In genomic region chr5:119322312-119322947, GRCh38 we compare ENCODE assay signal across 10 cellular contexts. TPM values are rescaled to one million over a fixed set of nuclear protein-coding genes. Genes with fewer than 3 reads are reported as not detected.
DNase-seq lines count a peak whose midpoint lies in the region; ATAC-seq, FAIRE-seq and TF ChIP-seq lines count a peak whose summit lies in the region.
"Had no signal": no experiment of that assay in that cellular context is flagged by ENCODE, and none has a peak within 500 bp of the region (broad histone marks: within the 10 kb centered on the region; RNA-seq: fewer than 3 reads in every experiment).

No MANE protein-coding gene starts in this region.

- H2AFZ ChIP-seq in keratinocyte (ENCODE audit: control insufficient read depth, low read length): peak overlapping the region; percentile 52

- dilution Hi-C loops in keratinocyte (cut with MboI; ENCODE audit: extremely low pct_ligation_motif_present, low sequenced_read_pairs): no loop called here

- no peaks in the 10 kb centered on the region for H4K20me1 ChIP-seq in keratinocyte (ENCODE audit: control insufficient read depth, extremely low read depth, insufficient read depth, low read length)

- intact Hi-C loops in activated CD4-positive, alpha-beta memory T cell treated with anti-CD3 and anti-CD28 coated beads for 36 hours (cut with micrococcal nuclease): no loop called here
- intact Hi-C loops in aorta (cut with DNase I): loop anchor here in 1 of 2 donors (5.0 kb wide), 1 partner anchor 35 kb away; no protein-coding TSS in a partner anchor

- peaks cover 13% of the 10 kb centered on the region for H3K36me3 Mint-ChIP-seq in activated naive CD4-positive, alpha-beta T cell treated with anti-CD3 and anti-CD28 coated beads, Interleukin-2, amount 50 U/mL, for 24 hours
- peaks cover 2% of the 10 kb centered on the region for H3K36me3 Mint-ChIP-seq in activated CD4-positive, alpha-beta memory T cell treated with anti-CD3 and anti-CD28 coated beads for 36 hours

- H3K4me2 ChIP-seq in keratinocyte (ENCODE audit: control insufficient read depth, extremely low read depth, insufficient read depth, low read depth, low read length): peak overlapping the region; percentile 82

- peaks cover 42% of the 10 kb centered on the region for H3K4me1 ChIP-seq in keratinocyte (ENCODE audit: control insufficient read depth, extremely low read depth, insufficient read depth, low read length)
- peaks cover 3 to 4% of the 10 kb centered on the region in 2 donors for H3K4me1 ChIP-seq in aorta (ENCODE audit: control insufficient read depth in 1 of 2, insufficient read depth in 2 of 2, low read length in 2 of 2)

- no peaks in the 10 kb centered on the region for H3K9me1 ChIP-seq in keratinocyte (ENCODE audit: control insufficient read depth, extremely low read depth, insufficient read depth, low read length)

- H3K4me3 ChIP-seq in keratinocyte (ENCODE audit: control insufficient read depth in 2 of 3, extremely low read depth in 1 of 3, insufficient read depth in 2 of 3, low read depth in 1 of 3, low read length in 3 of 3) (peak overlapping the region in 1 of 3 experiments; percentile 34), aorta (ENCODE audit: low read length in 2 of 2) (no peak overlapping the region)

- H3K36me3 ChIP-seq in keratinocyte (ENCODE audit: control insufficient read depth in 2 of 2, extremely low read depth in 1 of 2, insufficient read depth in 2 of 2, low read length in 2 of 2) (no peaks in the 10 kb centered on the region), aorta (ENCODE audit: control insufficient read depth in 1 of 2, insufficient read depth in 2 of 2, low read length in 1 of 2) (no peaks in the 10 kb centered on the region)

- H3K4me3 Mint-ChIP-seq in activated naive CD4-positive, alpha-beta T cell treated with anti-CD3 and anti-CD28 coated beads, Interleukin-2, amount 50 U/mL, for 24 hours: peak overlapping the region; percentile 84
- H3K4me3 Mint-ChIP-seq in activated CD4-positive, alpha-beta memory T cell treated with anti-CD3 and anti-CD28 coated beads for 36 hours: peak overlapping the region; percentile 68

- H3K27me3 ChIP-seq in keratinocyte (ENCODE audit: control insufficient read depth, extremely low read depth, insufficient read depth, low read length) (no peaks in the 10 kb centered on the region), aorta (ENCODE audit: control insufficient read depth in 1 of 2, insufficient read depth in 2 of 2, low read length in 1 of 2) (no peaks in the 10 kb centered on the region)

- H3K9me3 ChIP-seq in keratinocyte (ENCODE audit: control insufficient read depth, low read depth, low read length): no peaks in the 10 kb centered on the region
- H3K9me3 ChIP-seq in aorta (ENCODE audit: control insufficient read depth, low read length): no peaks in the 10 kb centered on the region

- POLR2A ChIA-PET in activated CD4-positive, alpha-beta memory T cell treated with anti-CD3 and anti-CD28 coated beads for 36 hours (lab: Charles Lee): interaction anchor here (0.7 to 2.3 kb wide), 5 partner anchors 11 to 45 kb away, joined by 3 to 21 read pairs (median 3); partner anchors contain the start of gene TNFAIP8

- no peaks in the 10 kb centered on the region for H3K9me3 Mint-ChIP-seq in activated naive CD4-positive, alpha-beta T cell treated with anti-CD3 and anti-CD28 coated beads, Interleukin-2, amount 50 U/mL, for 24 hours
- no peaks in the 10 kb centered on the region for H3K9me3 Mint-ChIP-seq in activated CD4-positive, alpha-beta memory T cell treated with anti-CD3 and anti-CD28 coated beads for 36 hours

- 91 to 96% methylated on average over 7 of the region's 7 CpGs for WGBS in aorta, 2 donors

- H3K27ac ChIP-seq in keratinocyte (ENCODE audit: control insufficient read depth, insufficient read depth, low read length): peak overlapping the region; percentile 96
- H3K27ac ChIP-seq in aorta (ENCODE audit: low read depth in 1 of 2, low read length in 2 of 2): peak overlapping the region; percentile 16 to 84

- CTCF ChIA-PET in activated CD4-positive, alpha-beta memory T cell treated with anti-CD3 and anti-CD28 coated beads for 36 hours (lab: Charles Lee): interaction anchor here (1.0 to 3.0 kb wide), 6 partner anchors 7 to 90 kb away, joined by 3 to 11 read pairs (median 6); no protein-coding TSS in a partner anchor

- no peak for DNase-seq in activated naive CD4-positive, alpha-beta T cell (lab: John Stamatoyannopoulos, UW)
- no peak for DNase-seq in activated CD4-positive, alpha-beta memory T cell treated with anti-CD3 and anti-CD28 coated beads for 36 hours
- DNase-seq in keratinocyte (ENCODE audit: low read depth, low spot score) (no peak), aorta (no peak), iPS-NIHi7 (ENCODE audit: extremely low spot score) (no peak), NCI-H345 treated with DMSO at 0.1 percent for 48 hours (lab: John Stamatoyannopoulos, UW; ENCODE audit: unreplicated experiment) (no peak)
- DNase-seq in activated CD4-positive, CD25-positive, alpha-beta regulatory T cell treated with anti-CD3 and anti-CD28 coated beads, Interleukin-2, amount 50 U/mL, for 72 hours: no peak

- ATAC-seq in aorta (ENCODE audit: low FRiP score): no peak
- ATAC-seq: HepG2 had no signal

- H3K4me1 Mint-ChIP-seq in activated naive CD4-positive, alpha-beta T cell treated with anti-CD3 and anti-CD28 coated beads, Interleukin-2, amount 50 U/mL, for 24 hours: peaks cover 91% of the 10 kb centered on the region
- H3K4me1 Mint-ChIP-seq in activated CD4-positive, alpha-beta memory T cell treated with anti-CD3 and anti-CD28 coated beads for 36 hours (ENCODE audit: low read depth): peaks cover 96% of the 10 kb centered on the region

- H3K79me2 ChIP-seq in keratinocyte (ENCODE audit: control insufficient read depth, insufficient read depth, low read length): peaks cover 13% of the 10 kb centered on the region

- H3K9ac ChIP-seq in keratinocyte (ENCODE audit: control insufficient read depth, extremely low read depth, insufficient read depth, low read length): peak overlapping the region; percentile 24

- no peak for FAIRE-seq in keratinocyte (lab: Jason Lieb, UNC)
- FAIRE-seq: colon, HepG2 had no signal

- no peaks in the 10 kb centered on the region for H3K27me3 Mint-ChIP-seq in activated naive CD4-positive, alpha-beta T cell treated with anti-CD3 and anti-CD28 coated beads, Interleukin-2, amount 50 U/mL, for 24 hours
- no peaks in the 10 kb centered on the region for H3K27me3 Mint-ChIP-seq in activated CD4-positive, alpha-beta memory T cell treated with anti-CD3 and anti-CD28 coated beads for 36 hours

- TF ChIP-seq CTCF in keratinocyte (optimal IDR thresholded peaks at IDR 0.05 in 1 of 3, IDR thresholded peaks at IDR 0.05 in 1 of 3, conservative IDR thresholded peaks at IDR 0.05 in 1 of 3; ENCODE audit: extremely low read depth in 1 of 3, insufficient read depth in 2 of 3, low read length in 3 of 3): no peak

- peak overlapping the region; percentile 100 for H3K27ac Mint-ChIP-seq in activated naive CD4-positive, alpha-beta T cell treated with anti-CD3 and anti-CD28 coated beads, Interleukin-2, amount 50 U/mL, for 24 hours
- H3K27ac Mint-ChIP-seq in activated CD4-positive, alpha-beta memory T cell treated with anti-CD3 and anti-CD28 coated beads for 36 hours: peak overlapping the region; percentile 94

RNA-seq across cellular contexts. Expression of gene TNFAIP8, which starts 33.4 kb away (rescaled TPM):
- total RNA-seq in activated CD4-positive, alpha-beta memory T cell treated with anti-CD3 and anti-CD28 coated beads for 36 hours: 100 to 1,000 TPM; 153 to 159 TPM
- polyA plus RNA-seq in keratinocyte: 12.5 to 20.8 TPM (median 15.6 TPM) in 3 replicates
- polyA plus RNA-seq in keratinocyte (2011; ENCODE audit: low read depth): 35.7 TPM
- polyA plus RNA-seq in keratinocyte (2011; cell fraction: cytosol; rRNA removed): 9.4 and 14.7 TPM in 2 replicates
- 12.1 and 15.3 TPM in 2 replicates for polyA plus RNA-seq in keratinocyte (2011; cell fraction: nucleus; rRNA removed)
- 10.3 and 27.0 TPM in 2 replicates for polyA plus RNA-seq in keratinocyte (2012; ENCODE audit: low replicate concordance)
- 0.23 to 15.2 TPM (median 7.0 TPM) in 3 replicates for polyA minus RNA-seq in keratinocyte
- polyA minus RNA-seq in keratinocyte (2011; cell fraction: cytosol; rRNA and poly(A)+ RNA removed): 9.6 TPM
- polyA minus RNA-seq in keratinocyte (2011; cell fraction: nucleus; rRNA and poly(A)+ RNA removed): 7.2 and 13.7 TPM in 2 replicates
- total RNA-seq in aorta: 10 to 100 TPM; 17.8 to 26.9 TPM
- 10 to 100 TPM; 13.7 to 32.2 TPM for polyA plus RNA-seq in aorta

Comparison
In these comparisons a context has a peak if more than half of its experiments do, and no peak if none do; other contexts are left out.
1. RNA of gene TNFAIP8, which starts 33.4 kb away (total RNA-seq): 153 to 159 TPM in activated CD4-positive, alpha-beta memory T cell treated with anti-CD3 and anti-CD28 coated beads for 36 hours; 17.8 to 26.9 TPM in aorta; every median in the first group is over 4 times any median in the second.